Comparison of ENCODE assay signal across 9 cellular contexts in genomic region chr3:9250236-9250635, GRCh38. TPM values are rescaled to one million over a fixed set of nuclear protein-coding genes. Genes with fewer than 3 reads are reported as not detected.
DNase-seq lines count a peak whose midpoint lies in the region; ATAC-seq and TF ChIP-seq lines count a peak whose summit lies in the region.
"Had no signal": no experiment of that assay in that cellular context is flagged by ENCODE, and none has a peak within 500 bp of the region (broad histone marks: within the 10 kb centered on the region; RNA-seq: fewer than 3 reads in every experiment).

No MANE protein-coding gene starts in this region.

- H3K4me3 ChIP-seq in AG09309 (ENCODE audit: control insufficient read depth, low read depth, low read length) (no peak overlapping the region), GM23248 (no peak overlapping the region), astrocyte of the spinal cord (ENCODE audit: low read depth, low read length) (no peak overlapping the region)

- H3K27me3 ChIP-seq in GM23248 (replicated peaks; ENCODE audit: insufficient read depth) = peaks cover 14% of the 10 kb centered on the region; the same call in 1 of the 2 replicates
- H3K27me3 ChIP-seq: upper lobe of right lung had no signal

- H3K79me2 ChIP-seq in GM23248 (ENCODE audit: insufficient read depth) = no peaks in the 10 kb centered on the region

- H3K9me3 Mint-ChIP-seq in mesothelial cell of epicardium = no peaks in the 10 kb centered on the region

- H4K20me1 ChIP-seq in GM23248 (ENCODE audit: insufficient read depth) = no peaks in the 10 kb centered on the region

- H3K9me3 ChIP-seq in GM23248 (ENCODE audit: low read depth) = no peaks in the 10 kb centered on the region
- H3K9me3 ChIP-seq: upper lobe of right lung had no signal

- H3K36me3 ChIP-seq in GM23248 (ENCODE audit: low read depth) = no peaks in the 10 kb centered on the region
- H3K36me3 ChIP-seq: upper lobe of right lung had no signal

- 71 to 72% methylated on average over 4 of the region's 4 CpGs for WGBS in GM23248 (ENCODE audit: low coverage in 1 of 2, low lambda C conversion rate in 2 of 2, missing lambda C conversion rate in 2 of 2), 2 experiments

- H3K4me2 ChIP-seq in GM23248 (ENCODE audit: unreplicated experiment) = no peak overlapping the region

- TF ChIP-seq CTCF in AG09309 (IDR thresholded peaks at IDR 0.05; ENCODE audit: control insufficient read depth, insufficient read depth, low read depth, low read length, missing control alignments) = peak; percentile 21
- peak; percentile 10 for TF ChIP-seq CTCF in astrocyte of the spinal cord (IDR thresholded peaks at IDR 0.05; ENCODE audit: low read depth, low read length)
- no peak for TF ChIP-seq CTCF in mesothelial cell of epicardium (IDR thresholded peaks at IDR 0.05; ENCODE audit: unreplicated experiment)

- no peak for ATAC-seq in HG03196 (IDR thresholded peaks at IDR 0.05; ENCODE audit: unreplicated experiment)

- peak overlapping the region; percentile 76; the same call in 1 of the 2 replicates for H2AFZ ChIP-seq in GM23248

- peaks cover 68% of the 10 kb centered on the region for H3K4me1 Mint-ChIP-seq in mesothelial cell of epicardium

- no peak overlapping the region for H3K27ac ChIP-seq in GM23248

- no peaks in the 10 kb centered on the region; the same call in 1 of the 2 replicates for H3F3A ChIP-seq in GM23248 (ENCODE audit: insufficient read depth)

- no peaks in the 10 kb centered on the region for H3K9me2 ChIP-seq in GM23248 (ENCODE audit: insufficient read depth)

- H3K4me3 Mint-ChIP-seq in mesothelial cell of epicardium = peak overlapping the region; percentile 88

- H3K27me3 Mint-ChIP-seq in mesothelial cell of epicardium (ENCODE audit: low read depth) = no peaks in the 10 kb centered on the region

- H3K9ac ChIP-seq in GM23248 = no peak overlapping the region

- DNase-seq in AG09309 (ENCODE audit: low read depth) = no peak
- DNase-seq in GM23248 = peak; percentile 5
- DNase-seq in astrocyte of the spinal cord (ENCODE audit: low read depth, low spot score) = no peak
- DNase-seq in mesothelial cell of epicardium (ENCODE audit: low spot score in 2 of 2, unreplicated experiment in 2 of 2) = no peak
- DNase-seq in NCI-H2196 (lab: John Stamatoyannopoulos, UW; ENCODE audit: unreplicated experiment) = no peak
- DNase-seq in NCI-H345 (lab: John Stamatoyannopoulos, UW) = no peak
- DNase-seq in A172 (ENCODE audit: low spot score) = no peak

- in situ Hi-C loops in GM23248 (cut with MboI) = no loop called here
- in situ Hi-C loops in astrocyte of the spinal cord (cut with HindIII; ENCODE audit: low sequenced_read_pairs) = no loop called here

- H3K36me3 Mint-ChIP-seq in mesothelial cell of epicardium = no peaks in the 10 kb centered on the region

- H3K4me1 ChIP-seq in GM23248 (ENCODE audit: insufficient read depth) = peaks cover 21% of the 10 kb centered on the region

- peak overlapping the region; percentile 82 for H3K27ac Mint-ChIP-seq in mesothelial cell of epicardium

RNA-seq across cellular contexts. Expression of gene SRGAP3, which starts 0.8 kb away (rescaled TPM):
- 0.13 and 1.7 TPM in 2 replicates for total RNA-seq in GM23248 (2014; rRNA removed; shearing (Covaris generic))
- polyA plus RNA-seq in GM23248 (2016; fragmentation: Nextera tagmentation; extraction: Ambion mirVana) = 0.89 and 0.91 TPM in 2 replicates
- 61.3 to 68.6 TPM (median 65.6 TPM) in 3 replicates for total RNA-seq in mesothelial cell of epicardium
- 0.77 and 5.9 TPM in 2 replicates for total RNA-seq in A172 (2014; rRNA removed; shearing (Covaris generic))
